Comparison of ENCODE assay signal across 2 cellular contexts in the genomic region with DNA sequence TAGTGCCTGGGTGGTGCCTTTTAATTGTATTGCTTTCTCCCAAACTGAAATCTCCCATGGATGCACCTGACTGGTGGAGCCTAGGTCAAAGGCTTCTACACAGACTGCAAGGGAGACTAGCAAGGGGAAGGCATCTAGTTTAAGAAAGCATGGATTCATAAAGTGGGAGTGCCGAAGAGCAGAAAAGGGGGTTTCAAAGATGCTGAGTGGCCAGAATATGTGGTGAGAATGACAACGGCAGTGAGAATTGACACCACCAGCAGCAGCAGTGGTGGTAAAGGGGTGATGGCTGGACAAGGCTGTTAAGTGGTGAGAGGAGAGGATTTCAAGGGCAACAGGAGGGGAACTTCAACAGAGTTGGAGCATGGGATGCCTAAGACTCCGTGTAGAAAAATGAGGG.
TF ChIP-seq lines count a peak whose summit lies in the region.

No MANE protein-coding gene starts in this region.

TF ChIP-seq in HepG2, 621 proteins besides CTCF, POLR2A, EP300 and RAD21:
- TF ChIP-seq MAFF (IDR thresholded peaks at IDR 0.05; ENCODE audit: low read depth, low read length) (0 out of 2 replicates have a peak, but pooled peaks have one; percentile 11), NCOA2 (CRISPR knock-in tag; IDR thresholded peaks at IDR 0.05) (no peak), DPF2 (CRISPR knock-in tag; IDR thresholded peaks at IDR 0.05; ENCODE audit: borderline replicate concordance, low read depth) (no peak), SRSF9 (IDR thresholded peaks at IDR 0.05; ENCODE audit: borderline replicate concordance, insufficient read depth, low read depth, low read length, poor library complexity, severe bottlenecking) (no peak), ZNF644 (CRISPR knock-in tag; IDR thresholded peaks at IDR 0.05; ENCODE audit: low read depth) (no peak), CHD4 (IDR thresholded peaks at IDR 0.05; ENCODE audit: borderline replicate concordance, low read length) (no peak), MAFK (conservative IDR thresholded peaks at IDR 0.05 in 1 of 2, IDR thresholded peaks at IDR 0.05 in 1 of 2; ENCODE audit: low read length in 2 of 2) (0 out of 4 replicates have a peak, but pooled peaks of 1 of the 2 experiments have one; percentile 28), CEBPG (CRISPR knock-in tag; IDR thresholded peaks at IDR 0.05) (no peak), NFATC3 (CRISPR knock-in tag; IDR thresholded peaks at IDR 0.05) (no peak), MNT (IDR thresholded peaks at IDR 0.05) (no peak)
- TF ChIP-seq, protein P1, sequence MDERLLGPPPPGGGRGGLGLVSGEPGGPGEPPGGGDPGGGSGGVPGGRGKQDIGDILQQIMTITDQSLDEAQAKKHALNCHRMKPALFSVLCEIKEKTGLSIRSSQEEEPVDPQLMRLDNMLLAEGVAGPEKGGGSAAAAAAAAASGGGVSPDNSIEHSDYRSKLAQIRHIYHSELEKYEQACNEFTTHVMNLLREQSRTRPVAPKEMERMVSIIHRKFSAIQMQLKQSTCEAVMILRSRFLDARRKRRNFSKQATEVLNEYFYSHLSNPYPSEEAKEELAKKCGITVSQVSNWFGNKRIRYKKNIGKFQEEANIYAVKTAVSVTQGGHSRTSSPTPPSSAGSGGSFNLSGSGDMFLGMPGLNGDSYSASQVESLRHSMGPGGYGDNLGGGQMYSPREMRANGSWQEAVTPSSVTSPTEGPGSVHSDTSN (CRISPR knock-in tag; IDR thresholded peaks at IDR 0.05), result no peak

TF ChIP-seq in GM12891, 5 proteins besides CTCF, POLR2A, EP300 and RAD21:
- TF ChIP-seq PAX5 (IDR thresholded peaks at IDR 0.05; ENCODE audit: insufficient read depth, low read length, severe bottlenecking) (no peak), POLR2AphosphoS5 (IDR thresholded peaks at IDR 0.05; ENCODE audit: low read depth, low read length) (no peak)
